Comparison of ENCODE assay signal across 10 cellular contexts in the genomic region with DNA sequence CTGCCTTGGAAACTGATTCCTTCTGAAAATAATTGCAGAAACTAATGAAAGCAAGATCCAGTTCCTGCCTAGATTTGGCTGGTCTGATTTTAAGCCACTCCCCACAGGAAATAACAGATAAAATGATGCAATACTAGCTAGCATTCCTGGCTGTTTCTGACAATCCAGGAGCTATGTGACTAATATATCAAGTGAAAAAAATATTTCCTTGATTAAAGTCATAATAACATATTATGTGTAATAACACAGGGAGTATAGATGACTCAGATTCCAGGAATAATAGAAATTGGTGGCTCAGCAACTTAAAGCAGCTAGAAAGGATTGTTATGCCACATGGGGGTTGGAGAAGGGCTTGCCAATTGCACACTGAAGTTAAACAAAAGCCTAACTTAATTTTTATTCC.
DNase-seq lines count a peak whose midpoint lies in the region; ATAC-seq and TF ChIP-seq lines count a peak whose summit lies in the region.
"Had no signal": no experiment of that assay in that cellular context is flagged by ENCODE, and none has a peak within 500 bp of the region (broad histone marks: within the 10 kb centered on the region; RNA-seq: fewer than 3 reads in every experiment).

No MANE protein-coding gene starts in this region.

- peak overlapping the region; percentile 20 for H3K4me2 ChIP-seq in DND-41 (ENCODE audit: insufficient read depth, low read length)

- H3K27me3 ChIP-seq in DND-41 (ENCODE audit: insufficient read depth, low read length, poor library complexity), result no peaks in the 10 kb centered on the region
- H3K27me3 ChIP-seq: adrenal gland had no signal

- H3K4me3 Mint-ChIP-seq in activated naive CD8-positive, alpha-beta T cell treated with anti-CD3 and anti-CD28 coated beads, Interleukin-2, amount 50 U/mL, for 24 hours, result no peak overlapping the region

- DNase-seq in DND-41 (no peak), RKO (ENCODE audit: low spot score) (peak; percentile 97), fibroblast of mammary gland (ENCODE audit: low read depth) (peak; percentile 96), non-pigmented ciliary epithelial cell (ENCODE audit: low read depth) (peak; percentile 92), D341Med (ENCODE audit: low spot score) (no peak)
- no peak for DNase-seq in activated naive CD8-positive, alpha-beta T cell treated with anti-CD3 and anti-CD28 coated beads, Interleukin-2, amount 50 U/mL, for 24 hours
- DNase-seq: NCI-H446 treated with DMSO at 0.1 percent for 48 hours had no signal

- TF ChIP-seq CTCF in DND-41 (IDR thresholded peaks at IDR 0.05; ENCODE audit: borderline replicate concordance, extremely low read depth, low read length, poor library complexity, severe bottlenecking) (no peak), fibroblast of mammary gland (conservative IDR thresholded peaks at IDR 0.05; ENCODE audit: control insufficient read depth, insufficient read depth, low read depth, low read length) (no peak)

- no peaks in the 10 kb centered on the region for H3K36me3 Mint-ChIP-seq in activated naive CD8-positive, alpha-beta T cell treated with anti-CD3 and anti-CD28 coated beads, Interleukin-2, amount 50 U/mL, for 24 hours (ENCODE audit: low read depth)

- H3K27ac Mint-ChIP-seq in activated naive CD8-positive, alpha-beta T cell treated with anti-CD3 and anti-CD28 coated beads, Interleukin-2, amount 50 U/mL, for 24 hours, result no peak overlapping the region

- H3K4me1 ChIP-seq in DND-41 (ENCODE audit: insufficient read depth, low read length), result peaks cover 15% of the 10 kb centered on the region

- peak; percentile 74 for ATAC-seq in DND-41 (ENCODE audit: insufficient read depth, low read depth)
- no peak for ATAC-seq in activated naive CD8-positive, alpha-beta T cell treated with anti-CD3 and anti-CD28 coated beads, Interleukin-2, amount 50 U/mL, for 24 hours
- ATAC-seq in GM18907 (IDR thresholded peaks at IDR 0.05; ENCODE audit: unreplicated experiment), result no peak
- no peak for ATAC-seq in GM18498 (IDR thresholded peaks at IDR 0.05; ENCODE audit: unreplicated experiment)

- no peaks in the 10 kb centered on the region for H4K20me1 ChIP-seq in DND-41 (ENCODE audit: insufficient read depth, low read length)

- H3K9ac ChIP-seq in DND-41 (ENCODE audit: low read depth, low read length), result peak overlapping the region; percentile 34; the same call in 1 of the 2 replicates

- no peaks in the 10 kb centered on the region for H3K36me3 ChIP-seq in DND-41 (ENCODE audit: insufficient read depth, low read length)
- H3K36me3 ChIP-seq: adrenal gland had no signal

- H3K4me1 Mint-ChIP-seq in activated naive CD8-positive, alpha-beta T cell treated with anti-CD3 and anti-CD28 coated beads, Interleukin-2, amount 50 U/mL, for 24 hours, result peaks cover 4% of the 10 kb centered on the region

- peak overlapping the region; percentile 68 for H3K27ac ChIP-seq in DND-41 (ENCODE audit: low read length)

- no peaks in the 10 kb centered on the region for H3K79me2 ChIP-seq in DND-41 (ENCODE audit: insufficient read depth, low read length)

- peak overlapping the region; percentile 36 for H2AFZ ChIP-seq in DND-41 (ENCODE audit: low read depth, low read length)

- no peaks in the 10 kb centered on the region for H3K9me3 Mint-ChIP-seq in activated naive CD8-positive, alpha-beta T cell treated with anti-CD3 and anti-CD28 coated beads, Interleukin-2, amount 50 U/mL, for 24 hours

- H3K27me3 Mint-ChIP-seq in activated naive CD8-positive, alpha-beta T cell treated with anti-CD3 and anti-CD28 coated beads, Interleukin-2, amount 50 U/mL, for 24 hours, result no peaks in the 10 kb centered on the region

- no peaks in the 10 kb centered on the region for H3K9me3 ChIP-seq in DND-41 (ENCODE audit: insufficient read depth, low read length, severe bottlenecking)
- H3K9me3 ChIP-seq: adrenal gland had no signal

- H3K4me3 ChIP-seq in DND-41 (ENCODE audit: low read depth in 1 of 2, low read length in 2 of 2) (no peak overlapping the region), fibroblast of mammary gland (ENCODE audit: control insufficient read depth, low read depth, low read length) (no peak overlapping the region)
- H3K4me3 ChIP-seq: adrenal gland had no signal

Comparison
In these comparisons a context has a peak if more than half of its experiments do, and no peak if none do; other contexts are left out.
1. DNase-seq: peak in RKO (single experiment), fibroblast of mammary gland (single experiment) and non-pigmented ciliary epithelial cell (single experiment); none in DND-41 (single experiment), activated naive CD8-positive, alpha-beta T cell treated with anti-CD3 and anti-CD28 coated beads, Interleukin-2, amount 50 U/mL, for 24 hours (single experiment) and D341Med (single experiment).